Comparison of ENCODE assay signal across 7 cellular contexts in the genomic region with DNA sequence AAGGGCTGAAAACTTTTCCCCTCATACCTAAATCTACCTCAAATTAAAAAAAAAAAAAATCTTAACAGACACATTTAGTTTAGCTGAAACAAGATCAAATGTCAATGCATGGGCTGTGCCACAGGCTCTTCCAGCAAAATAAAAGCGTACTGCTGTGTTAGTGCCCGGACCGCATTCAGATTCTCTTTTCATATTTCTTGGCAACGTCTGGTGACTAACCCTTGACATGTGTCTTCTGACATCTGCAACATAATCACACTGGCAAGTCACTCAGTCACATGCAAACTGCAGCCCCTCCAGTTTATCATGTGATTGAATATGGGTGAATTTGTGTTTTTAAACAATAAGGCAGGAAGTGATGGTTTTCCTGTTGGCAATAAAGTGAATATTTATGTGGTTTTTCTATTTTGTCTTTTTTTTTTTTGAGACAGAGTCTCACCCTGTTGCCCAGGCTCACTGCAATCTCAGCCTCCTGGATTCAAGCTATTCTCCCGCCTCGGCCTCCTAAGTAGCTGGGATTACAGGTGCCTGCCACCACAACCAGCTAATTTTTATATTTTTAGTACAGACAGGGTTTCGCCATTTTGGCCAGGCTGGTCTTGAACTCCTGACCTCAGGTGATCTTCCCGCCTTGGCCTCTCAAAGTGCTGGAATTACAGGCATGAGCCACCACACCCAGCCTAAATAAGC.
A peak's percentile ranks its signal among the peaks of the same experiment; 100 is the strongest.
DNase-seq lines count a peak whose midpoint lies in the region; ATAC-seq, FAIRE-seq and TF ChIP-seq lines count a peak whose summit lies in the region.
"Not testable (repeated sequence)": the region's sequence is repeated elsewhere in the genome, so short reads cannot be mapped to it uniquely, and the experiment has no call there.

No MANE protein-coding gene starts in this region.

- FAIRE-seq in GM12891 (lab: Jason Lieb, UNC) = peak; percentile 66

- H3K4me1 ChIP-seq in lower lobe of right lung = not testable (repeated sequence)

- H3K9me3 ChIP-seq in lower lobe of right lung = not testable (repeated sequence)

- intact Hi-C loops in activated CD4-positive, alpha-beta memory T cell treated with anti-CD3 and anti-CD28 coated beads for 36 hours (cut with micrococcal nuclease); lower lobe of right lung (cut with DNase I): not testable (repeated sequence)

- POLR2A ChIA-PET in activated CD4-positive, alpha-beta memory T cell treated with anti-CD3 and anti-CD28 coated beads for 36 hours (lab: Charles Lee) = not testable (repeated sequence)

- H3K4me3 Mint-ChIP-seq in activated CD4-positive, alpha-beta memory T cell treated with anti-CD3 and anti-CD28 coated beads for 36 hours; activated naive CD8-positive, alpha-beta T cell treated with anti-CD3 and anti-CD28 coated beads for 36 hours: not testable (repeated sequence)

- CTCF ChIA-PET in activated CD4-positive, alpha-beta memory T cell treated with anti-CD3 and anti-CD28 coated beads for 36 hours (lab: Charles Lee) = not testable (repeated sequence)

- H3K4me3 ChIP-seq in lower lobe of right lung = not testable (repeated sequence)

- not testable (repeated sequence) for TF ChIP-seq CTCF in lower lobe of right lung (IDR thresholded peaks at IDR 0.05)

- peaks cover 56% of the 10 kb centered on the region for H3K36me3 ChIP-seq in lower lobe of right lung

- peaks cover 14% of the 10 kb centered on the region for H3K4me1 Mint-ChIP-seq in activated CD4-positive, alpha-beta memory T cell treated with anti-CD3 and anti-CD28 coated beads for 36 hours (ENCODE audit: low read depth)
- H3K4me1 Mint-ChIP-seq in activated naive CD8-positive, alpha-beta T cell treated with anti-CD3 and anti-CD28 coated beads for 36 hours = not testable (repeated sequence)

- H3K9me3 Mint-ChIP-seq in activated CD4-positive, alpha-beta memory T cell treated with anti-CD3 and anti-CD28 coated beads for 36 hours; activated naive CD8-positive, alpha-beta T cell treated with anti-CD3 and anti-CD28 coated beads for 36 hours: not testable (repeated sequence)

- not testable (repeated sequence) for DNase-seq in GM12891 (ENCODE audit: insufficient read length, low spot score); activated naive CD8-positive, alpha-beta T cell treated with anti-CD3 and anti-CD28 coated beads for 36 hours; lower lobe of right lung
- DNase-seq in RKO (ENCODE audit: low spot score) = peak; percentile 11
- DNase-seq in activated CD4-positive, alpha-beta memory T cell treated with anti-CD3 and anti-CD28 coated beads for 36 hours = peak; percentile 53
- DNase-seq in stimulated activated CD4-positive, alpha-beta T cell treated with anti-CD3 and anti-CD28 coated beads, Interleukin-1b, Interleukin-23, amount 100 ng/mL, for 48 hours = peak; percentile 27

- ATAC-seq in esophagus mucosa (peak; percentile 57), lower lobe of right lung (peak; percentile 72 to 73)

- H3K27me3 ChIP-seq in lower lobe of right lung (ENCODE audit: low read depth) = not testable (repeated sequence)

- H3K27ac Mint-ChIP-seq in activated CD4-positive, alpha-beta memory T cell treated with anti-CD3 and anti-CD28 coated beads for 36 hours = peak overlapping the region; percentile 56
- H3K27ac Mint-ChIP-seq in activated naive CD8-positive, alpha-beta T cell treated with anti-CD3 and anti-CD28 coated beads for 36 hours = peak overlapping the region; percentile 62

- not testable (repeated sequence) for H3K27me3 Mint-ChIP-seq in activated CD4-positive, alpha-beta memory T cell treated with anti-CD3 and anti-CD28 coated beads for 36 hours; activated naive CD8-positive, alpha-beta T cell treated with anti-CD3 and anti-CD28 coated beads for 36 hours

- H3K36me3 Mint-ChIP-seq in activated CD4-positive, alpha-beta memory T cell treated with anti-CD3 and anti-CD28 coated beads for 36 hours = peaks cover 20% of the 10 kb centered on the region
- peaks cover 16% of the 10 kb centered on the region for H3K36me3 Mint-ChIP-seq in activated naive CD8-positive, alpha-beta T cell treated with anti-CD3 and anti-CD28 coated beads for 36 hours

- not testable (repeated sequence) for H3K27ac ChIP-seq in lower lobe of right lung

- TF ChIP-seq POLR2A in GM12891 (IDR thresholded peaks at IDR 0.05; ENCODE audit: low read depth, low read length) = not testable (repeated sequence)
